8 cellular contexts compared by ENCODE assay signal in the genomic region with DNA sequence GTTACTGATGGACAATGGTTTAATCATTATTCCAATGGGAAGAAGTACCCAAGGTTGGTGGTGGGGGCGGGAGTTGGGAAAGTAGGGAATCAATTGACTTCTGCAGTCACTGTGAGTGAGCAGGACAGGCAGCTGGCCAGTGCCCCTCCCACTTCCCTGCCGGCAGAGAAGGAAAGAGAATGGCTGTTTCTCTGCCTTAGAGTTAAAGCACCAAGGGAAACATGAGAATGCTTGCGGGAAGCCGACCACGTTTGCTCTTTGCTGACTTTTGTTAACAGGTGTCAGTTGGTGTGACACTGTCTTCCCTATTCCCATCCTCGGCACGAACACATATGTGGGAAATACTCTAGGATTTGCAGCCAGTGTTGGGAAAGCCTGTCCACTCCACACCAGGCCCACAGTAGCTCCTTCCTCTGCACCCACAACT. TPM values are rescaled to one million over a fixed set of nuclear protein-coding genes. Genes with fewer than 3 reads are reported as not detected.
DNase-seq lines count a peak whose midpoint lies in the region; ATAC-seq and TF ChIP-seq lines count a peak whose summit lies in the region.

No MANE protein-coding gene starts in this region.

- H3K4me1 ChIP-seq in esophagus muscularis mucosa (peaks cover 42 to 96% (median 91%) of the 10 kb centered on the region in 4 donors), mesendoderm (ENCODE audit: control insufficient read depth, low read depth, low read length) (no peaks in the 10 kb centered on the region), uterus (peaks cover 5 to 37% of the 10 kb centered on the region in 2 donors)

- no peaks in the 10 kb centered on the region for H3K9me3 ChIP-seq in esophagus muscularis mucosa
- H3K9me3 ChIP-seq in uterus, result no peaks in the 10 kb centered on the region

- no peak overlapping the region for H2BK15ac ChIP-seq in mesendoderm (replicated peaks; ENCODE audit: low read depth)

- H3K79me2 ChIP-seq in mesendoderm (ENCODE audit: control insufficient read depth, insufficient read depth, low read length), result no peaks in the 10 kb centered on the region

- no peak for TF ChIP-seq POLR2A in esophagus muscularis mucosa (IDR thresholded peaks at IDR 0.05; ENCODE audit: low read depth)
- TF ChIP-seq POLR2A in uterus (IDR thresholded peaks at IDR 0.05), result no peak

- H3K4ac ChIP-seq in mesendoderm (ENCODE audit: low read depth, low read length), result no peak overlapping the region

- H3K27me3 ChIP-seq in esophagus muscularis mucosa (no peaks in the 10 kb centered on the region), mesendoderm (ENCODE audit: insufficient read depth, low read length, poor library complexity) (no peaks in the 10 kb centered on the region), uterus (no peaks in the 10 kb centered on the region)

- H4K8ac ChIP-seq in mesendoderm (ENCODE audit: low read depth, low read length), result no peak overlapping the region

- no peak overlapping the region for H3K56ac ChIP-seq in mesendoderm (ENCODE audit: low read length)

- no peak for TF ChIP-seq EP300 in esophagus muscularis mucosa (IDR thresholded peaks at IDR 0.05)

- no peaks in the 10 kb centered on the region for H3K36me3 ChIP-seq in esophagus muscularis mucosa
- H3K36me3 ChIP-seq in mesendoderm (ENCODE audit: control insufficient read depth, insufficient read depth, low read length), result no peaks in the 10 kb centered on the region
- no peaks in the 10 kb centered on the region for H3K36me3 ChIP-seq in uterus

- no peak overlapping the region for H2AK5ac ChIP-seq in mesendoderm (ENCODE audit: low read length)

- no peak for ATAC-seq in activated naive CD4-positive, alpha-beta T cell treated with anti-CD3 and anti-CD28 coated beads, Interleukin-2, amount 50 U/mL, for 72 hours

- no peaks in the 10 kb centered on the region for H3K9me3 Mint-ChIP-seq in activated naive CD4-positive, alpha-beta T cell treated with anti-CD3 and anti-CD28 coated beads, Interleukin-2, amount 50 U/mL, for 72 hours

- no peak overlapping the region for H3K27ac Mint-ChIP-seq in activated naive CD4-positive, alpha-beta T cell treated with anti-CD3 and anti-CD28 coated beads, Interleukin-2, amount 50 U/mL, for 72 hours

- H3K27ac ChIP-seq in esophagus muscularis mucosa (replicated peaks in 1 of 4), result peak overlapping the region; percentile 74 to 88 (median 82)
- H3K27ac ChIP-seq in mesendoderm (ENCODE audit: low read depth, low read length), result no peak overlapping the region
- H3K27ac ChIP-seq in uterus, result peak overlapping the region; percentile 71 to 77

- no peaks in the 10 kb centered on the region for H3K79me1 ChIP-seq in mesendoderm (ENCODE audit: low read length)

- no peak overlapping the region for H3K9ac ChIP-seq in mesendoderm (ENCODE audit: low read length)

- DNase-seq in NCI-H2107 treated with DMSO at 0.1 percent for 48 hours (lab: John Stamatoyannopoulos, UW; ENCODE audit: unreplicated experiment), result peak; percentile 81
- DNase-seq in NCI-H2107 (lab: John Stamatoyannopoulos, UW), result no peak
- peak; percentile 92 for DNase-seq in esophagus muscularis mucosa (ENCODE audit: extremely low spot score)
- peak; percentile 52 for DNase-seq in mesendoderm
- peak; percentile 60 to 65 for DNase-seq in uterus
- DNase-seq in amniotic stem cell (lab: John Stamatoyannopoulos, UW), result no peak
- DNase-seq in NOMO-1 (lab: John Stamatoyannopoulos, UW; ENCODE audit: unreplicated experiment in 2 of 2), result no peak
- DNase-seq in activated naive CD4-positive, alpha-beta T cell treated with anti-CD3 and anti-CD28 coated beads, Interleukin-2, amount 50 U/mL, for 72 hours (ENCODE audit: low spot score in 2 of 2), result no peak

- WGBS in esophagus muscularis mucosa, result 8% methylated on average over 7 of the region's 7 CpGs
- no CpG with 5 or more reads among the region's 7 CpGs for WGBS in mesendoderm (ENCODE audit: extremely low coverage, insufficient coverage, low lambda C conversion rate)

- H4K5ac ChIP-seq in mesendoderm (ENCODE audit: low read length), result no peak overlapping the region

- H3K4me2 ChIP-seq in mesendoderm (ENCODE audit: low read length), result no peak overlapping the region

- peak overlapping the region; percentile 18 to 31 (median 25) for H3K4me3 ChIP-seq in esophagus muscularis mucosa
- H3K4me3 ChIP-seq in mesendoderm (ENCODE audit: low read length), result no peak overlapping the region
- H3K4me3 ChIP-seq in uterus, result no peak overlapping the region

- no peak overlapping the region for H2BK120ac ChIP-seq in mesendoderm (ENCODE audit: low read depth, low read length)

- intact Hi-C loops in esophagus muscularis mucosa (cut with DNase I), result no loop called here
- intact Hi-C loops in uterus (cut with DNase I; ENCODE audit: low total_unique reads), result no loop called here

- H2BK5ac ChIP-seq in mesendoderm (ENCODE audit: low read length), result no peak overlapping the region

- no peak overlapping the region for H3K23ac ChIP-seq in mesendoderm (ENCODE audit: low read length)

- no peaks in the 10 kb centered on the region for H3K36me3 Mint-ChIP-seq in activated naive CD4-positive, alpha-beta T cell treated with anti-CD3 and anti-CD28 coated beads, Interleukin-2, amount 50 U/mL, for 72 hours

- TF ChIP-seq CTCF in esophagus muscularis mucosa (IDR thresholded peaks at IDR 0.05) (no peak), uterus (IDR thresholded peaks at IDR 0.05) (no peak)

- no peak overlapping the region for H3K18ac ChIP-seq in mesendoderm (ENCODE audit: low read length)

RNA-seq across cellular contexts. Expression of a gene that starts 33.5 kb away (rescaled TPM):
- 10 to 100 TPM; 45.7 to 74.9 (median 50.3) TPM for total RNA-seq in esophagus muscularis mucosa
- polyA plus RNA-seq in mesendoderm (2013, experiment 1 of 2), result 6.1 TPM
- 6.3 TPM for polyA plus RNA-seq in mesendoderm (2013, experiment 2 of 2)
- total RNA-seq in uterus, result 100 to 1,000 TPM in 3 of 4 donors, 10 to 100 TPM in 1; 52.0 to 152 (median 104) TPM
- 10 to 100 TPM; 17.6 to 21.8 TPM for total RNA-seq in activated naive CD4-positive, alpha-beta T cell treated with anti-CD3 and anti-CD28 coated beads, Interleukin-2, amount 50 U/mL, for 72 hours

RNA-seq across cellular contexts. Expression of a gene that starts 36.1 kb away (rescaled TPM):
- total RNA-seq in esophagus muscularis mucosa, result 10 to 100 TPM in 3 of 4 donors, 1 to 10 TPM in 1; 6.6 to 93.0 (median 29.8) TPM
- polyA plus RNA-seq in mesendoderm (2013, experiment 1 of 2), result 0.08 TPM
- polyA plus RNA-seq in mesendoderm (2013, experiment 2 of 2), result 0.34 TPM
- total RNA-seq in uterus, result 100 to 1,000 TPM in 1 of 4 donors, 10 to 100 TPM in 3; 12.8 to 398 (median 50.5) TPM
- not detected for total RNA-seq in activated naive CD4-positive, alpha-beta T cell treated with anti-CD3 and anti-CD28 coated beads, Interleukin-2, amount 50 U/mL, for 72 hours

Comparison
In these comparisons a context has a peak if more than half of its experiments do, and no peak if none do; other contexts are left out.
1. DNase-seq: peak in NCI-H2107 treated with DMSO at 0.1 percent for 48 hours (single experiment), esophagus muscularis mucosa (single experiment), mesendoderm (single experiment) and uterus (2 of 2); none in NCI-H2107 (single experiment), amniotic stem cell (single experiment), NOMO-1 (0 of 2) and activated naive CD4-positive, alpha-beta T cell treated with anti-CD3 and anti-CD28 coated beads, Interleukin-2, amount 50 U/mL, for 72 hours (0 of 2).
2. H3K4me3 ChIP-seq: peak in esophagus muscularis mucosa (4 of 4); none in mesendoderm (single experiment) and uterus (0 of 2).
3. RNA of a gene that starts 36.1 kb away (total RNA-seq): 12.8 to 398 TPM in uterus and 6.6 to 93.0 TPM in esophagus muscularis mucosa; not detected in activated naive CD4-positive, alpha-beta T cell treated with anti-CD3 and anti-CD28 coated beads, Interleukin-2, amount 50 U/mL, for 72 hours; every median in the first group is over 4 times any median in the second.